In genomic region chrX:47190445-47191269, GRCh38 we compare ENCODE assay signal across 1 cellular context.
TF ChIP-seq lines count a peak whose summit lies in the region.

No MANE protein-coding gene starts in this region.

TF ChIP-seq in K562, 482 proteins besides CTCF, POLR2A, EP300 and RAD21 (continues in another document):
- TF ChIP-seq TCF7L2 (IDR thresholded peaks at IDR 0.05; ENCODE audit: low read depth, low read length) (peak; percentile 86), ASH1L (IDR thresholded peaks at IDR 0.05; ENCODE audit: borderline replicate concordance, low read depth, partially characterized antibody) (peak; percentile 34), RBM25 (IDR thresholded peaks at IDR 0.05; ENCODE audit: low read depth, low read length, severe bottlenecking) (peak; percentile 84), KDM1A (IDR thresholded peaks at IDR 0.05) (peak; percentile 10 to 48; a peak in 1 of 4 replicates), POLR2G (IDR thresholded peaks at IDR 0.05; ENCODE audit: low read depth, low read length) (peak; percentile 76), HDAC8 (tag; IDR thresholded peaks at IDR 0.05) (no peak), RBFOX2 (IDR thresholded peaks at IDR 0.05; ENCODE audit: low read depth, low read length) (peak; percentile 74), PRDM10 (IDR thresholded peaks at IDR 0.05; ENCODE audit: partially characterized antibody) (peak; percentile 99), TBP (optimal IDR thresholded peaks at IDR 0.05; ENCODE audit: low read depth, low read length) (peak; percentile 69), ZBTB2 (IDR thresholded peaks at IDR 0.05) (0 out of 2 replicates have a peak, but pooled peaks have one; percentile 22), SREBF1 (IDR thresholded peaks at IDR 0.05; ENCODE audit: borderline replicate concordance, low read depth, low read length) (0 out of 2 replicates have a peak, but pooled peaks have one; percentile 64), RNF2 (IDR thresholded peaks at IDR 0.05) (peak; percentile 39; the same call in 1 of the 2 replicates), SMARCC2 (IDR thresholded peaks at IDR 0.05; ENCODE audit: low read depth) (no peak), NFIX (CRISPR knock-in tag; IDR thresholded peaks at IDR 0.05; ENCODE audit: low read depth) (no peak), L3MBTL2 (IDR thresholded peaks at IDR 0.05) (peak; percentile 55; the same call in 1 of the 2 replicates), SIX5 (IDR thresholded peaks at IDR 0.05; ENCODE audit: borderline replicate concordance in 1 of 2, insufficient read depth in 1 of 2, low read depth in 1 of 2, low read length in 2 of 2) (peak; percentile 83 to 90), TOE1 (IDR thresholded peaks at IDR 0.05; ENCODE audit: borderline replicate concordance) (peak; percentile 48; the same call in 1 of the 2 replicates), TOE1 (CRISPR knock-in tag; IDR thresholded peaks at IDR 0.05; ENCODE audit: borderline replicate concordance, low read depth) (no peak), ATF7 (IDR thresholded peaks at IDR 0.05) (peak; percentile 98), SETDB1 (IDR thresholded peaks at IDR 0.05; ENCODE audit: low read length) (no peak), JUND (IDR thresholded peaks at IDR 0.05; ENCODE audit: borderline replicate concordance, low read depth, low read length) (peak; percentile 92), JUND (tag; IDR thresholded peaks at IDR 0.05; ENCODE audit: borderline replicate concordance, low read depth, low read length) (no peak), CREM (IDR thresholded peaks at IDR 0.05; ENCODE audit: low read depth) (peak; percentile 62), PPARD (CRISPR knock-in tag; IDR thresholded peaks at IDR 0.05) (no peak), ARID3B (CRISPR knock-in tag; IDR thresholded peaks at IDR 0.05; ENCODE audit: borderline replicate concordance) (no peak), ETS1 (conservative IDR thresholded peaks at IDR 0.05; ENCODE audit: control insufficient read depth, low read depth, low read length) (peak; percentile 62; the same call in 1 of the 2 replicates), TAF1 (IDR thresholded peaks at IDR 0.05; ENCODE audit: control insufficient read depth, extremely low read depth, insufficient read depth, low read length, severe bottlenecking) (peak; percentile 52), RBBP5 (IDR thresholded peaks at IDR 0.05; ENCODE audit: borderline replicate concordance, insufficient read depth, low read length, poor library complexity, severe bottlenecking) (no peak), CXXC5 (CRISPR knock-in tag; IDR thresholded peaks at IDR 0.05) (peak; percentile 18; the same call in 1 of the 2 replicates), NONO (IDR thresholded peaks at IDR 0.05; ENCODE audit: low read depth in 2 of 2, low read length in 1 of 2) (peak in 1 of 2 experiments; percentile 97; a peak in 2 of 4 replicates), CBFA2T2 (conservative IDR thresholded peaks at IDR 0.05) (no peak), BCOR (IDR thresholded peaks at IDR 0.05) (peak; percentile 90), HCFC1 (IDR thresholded peaks at IDR 0.05; ENCODE audit: low read depth, low read length) (peak; percentile 89), NEUROD1 (IDR thresholded peaks at IDR 0.05; ENCODE audit: borderline replicate concordance, low read depth, low read length, partially characterized antibody) (peak; percentile 57), NR4A1 (CRISPR knock-in tag; IDR thresholded peaks at IDR 0.05) (no peak), NR4A1 (tag; IDR thresholded peaks at IDR 0.05) (no peak), BCL6 (CRISPR knock-in tag; IDR thresholded peaks at IDR 0.05) (no peak), NRF1 (conservative IDR thresholded peaks at IDR 0.05 in 1 of 2, IDR thresholded peaks at IDR 0.05 in 1 of 2) (peak; percentile 69 to 76), FOXK2 (conservative IDR thresholded peaks at IDR 0.05 in 1 of 2, IDR thresholded peaks at IDR 0.05 in 1 of 2; ENCODE audit: low read depth in 2 of 2) (peak in 1 of 2 experiments; percentile 98; a peak in 2 of 4 replicates), CBFB (CRISPR knock-in tag; IDR thresholded peaks at IDR 0.05) (no peak), ZNF143 (CRISPR knock-in tag; IDR thresholded peaks at IDR 0.05) (peak; percentile 83), SMC3 (conservative IDR thresholded peaks at IDR 0.05; ENCODE audit: insufficient read depth, low read depth, low read length) (no peak)
- TF ChIP-seq, protein P1, sequence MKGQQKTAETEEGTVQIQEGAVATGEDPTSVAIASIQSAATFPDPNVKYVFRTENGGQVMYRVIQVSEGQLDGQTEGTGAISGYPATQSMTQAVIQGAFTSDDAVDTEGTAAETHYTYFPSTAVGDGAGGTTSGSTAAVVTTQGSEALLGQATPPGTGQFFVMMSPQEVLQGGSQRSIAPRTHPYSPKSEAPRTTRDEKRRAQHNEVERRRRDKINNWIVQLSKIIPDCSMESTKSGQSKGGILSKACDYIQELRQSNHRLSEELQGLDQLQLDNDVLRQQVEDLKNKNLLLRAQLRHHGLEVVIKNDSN (CRISPR knock-in tag; IDR thresholded peaks at IDR 0.05): 0 out of 2 replicates have a peak, but pooled peaks have one; percentile 31
- TF ChIP-seq, protein P2, sequence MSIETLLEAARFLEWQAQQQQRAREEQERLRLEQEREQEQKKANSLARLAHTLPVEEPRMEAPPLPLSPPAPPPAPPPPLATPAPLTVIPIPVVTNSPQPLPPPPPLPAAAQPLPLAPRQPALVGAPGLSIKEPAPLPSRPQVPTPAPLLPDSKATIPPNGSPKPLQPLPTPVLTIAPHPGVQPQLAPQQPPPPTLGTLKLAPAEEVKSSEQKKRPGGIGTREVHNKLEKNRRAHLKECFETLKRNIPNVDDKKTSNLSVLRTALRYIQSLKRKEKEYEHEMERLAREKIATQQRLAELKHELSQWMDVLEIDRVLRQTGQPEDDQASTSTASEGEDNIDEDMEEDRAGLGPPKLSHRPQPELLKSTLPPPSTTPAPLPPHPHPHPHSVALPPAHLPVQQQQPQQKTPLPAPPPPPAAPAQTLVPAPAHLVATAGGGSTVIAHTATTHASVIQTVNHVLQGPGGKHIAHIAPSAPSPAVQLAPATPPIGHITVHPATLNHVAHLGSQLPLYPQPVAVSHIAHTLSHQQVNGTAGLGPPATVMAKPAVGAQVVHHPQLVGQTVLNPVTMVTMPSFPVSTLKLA (conservative IDR thresholded peaks at IDR 0.05): peak; percentile 82 to 85
- TF ChIP-seq, protein P3, sequence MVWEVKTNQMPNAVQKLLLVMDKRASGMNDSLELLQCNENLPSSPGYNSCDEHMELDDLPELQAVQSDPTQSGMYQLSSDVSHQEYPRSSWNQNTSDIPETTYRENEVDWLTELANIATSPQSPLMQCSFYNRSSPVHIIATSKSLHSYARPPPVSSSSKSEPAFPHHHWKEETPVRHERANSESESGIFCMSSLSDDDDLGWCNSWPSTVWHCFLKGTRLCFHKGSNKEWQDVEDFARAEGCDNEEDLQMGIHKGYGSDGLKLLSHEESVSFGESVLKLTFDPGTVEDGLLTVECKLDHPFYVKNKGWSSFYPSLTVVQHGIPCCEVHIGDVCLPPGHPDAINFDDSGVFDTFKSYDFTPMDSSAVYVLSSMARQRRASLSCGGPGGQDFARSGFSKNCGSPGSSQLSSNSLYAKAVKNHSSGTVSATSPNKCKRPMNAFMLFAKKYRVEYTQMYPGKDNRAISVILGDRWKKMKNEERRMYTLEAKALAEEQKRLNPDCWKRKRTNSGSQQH (CRISPR knock-in tag; IDR thresholded peaks at IDR 0.05): no peak
- TF ChIP-seq, protein P4, sequence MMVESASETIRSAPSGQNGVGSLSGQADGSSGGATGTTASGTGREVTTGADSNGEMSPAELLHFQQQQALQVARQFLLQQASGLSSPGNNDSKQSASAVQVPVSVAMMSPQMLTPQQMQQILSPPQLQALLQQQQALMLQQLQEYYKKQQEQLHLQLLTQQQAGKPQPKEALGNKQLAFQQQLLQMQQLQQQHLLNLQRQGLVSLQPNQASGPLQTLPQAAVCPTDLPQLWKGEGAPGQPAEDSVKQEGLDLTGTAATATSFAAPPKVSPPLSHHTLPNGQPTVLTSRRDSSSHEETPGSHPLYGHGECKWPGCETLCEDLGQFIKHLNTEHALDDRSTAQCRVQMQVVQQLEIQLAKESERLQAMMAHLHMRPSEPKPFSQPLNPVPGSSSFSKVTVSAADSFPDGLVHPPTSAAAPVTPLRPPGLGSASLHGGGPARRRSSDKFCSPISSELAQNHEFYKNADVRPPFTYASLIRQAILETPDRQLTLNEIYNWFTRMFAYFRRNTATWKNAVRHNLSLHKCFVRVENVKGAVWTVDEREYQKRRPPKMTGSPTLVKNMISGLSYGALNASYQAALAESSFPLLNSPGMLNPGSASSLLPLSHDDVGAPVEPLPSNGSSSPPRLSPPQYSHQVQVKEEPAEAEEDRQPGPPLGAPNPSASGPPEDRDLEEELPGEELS (CRISPR knock-in tag; IDR thresholded peaks at IDR 0.05; ENCODE audit: borderline replicate concordance): no peak
- TF ChIP-seq, protein P5, sequence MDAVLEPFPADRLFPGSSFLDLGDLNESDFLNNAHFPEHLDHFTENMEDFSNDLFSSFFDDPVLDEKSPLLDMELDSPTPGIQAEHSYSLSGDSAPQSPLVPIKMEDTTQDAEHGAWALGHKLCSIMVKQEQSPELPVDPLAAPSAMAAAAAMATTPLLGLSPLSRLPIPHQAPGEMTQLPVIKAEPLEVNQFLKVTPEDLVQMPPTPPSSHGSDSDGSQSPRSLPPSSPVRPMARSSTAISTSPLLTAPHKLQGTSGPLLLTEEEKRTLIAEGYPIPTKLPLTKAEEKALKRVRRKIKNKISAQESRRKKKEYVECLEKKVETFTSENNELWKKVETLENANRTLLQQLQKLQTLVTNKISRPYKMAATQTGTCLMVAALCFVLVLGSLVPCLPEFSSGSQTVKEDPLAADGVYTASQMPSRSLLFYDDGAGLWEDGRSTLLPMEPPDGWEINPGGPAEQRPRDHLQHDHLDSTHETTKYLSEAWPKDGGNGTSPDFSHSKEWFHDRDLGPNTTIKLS (IDR thresholded peaks at IDR 0.05; ENCODE audit: borderline replicate concordance, low read depth): peak; percentile 51; the same call in 1 of the 2 replicates
